24 cellular contexts compared by ENCODE assay signal in the genomic region with DNA sequence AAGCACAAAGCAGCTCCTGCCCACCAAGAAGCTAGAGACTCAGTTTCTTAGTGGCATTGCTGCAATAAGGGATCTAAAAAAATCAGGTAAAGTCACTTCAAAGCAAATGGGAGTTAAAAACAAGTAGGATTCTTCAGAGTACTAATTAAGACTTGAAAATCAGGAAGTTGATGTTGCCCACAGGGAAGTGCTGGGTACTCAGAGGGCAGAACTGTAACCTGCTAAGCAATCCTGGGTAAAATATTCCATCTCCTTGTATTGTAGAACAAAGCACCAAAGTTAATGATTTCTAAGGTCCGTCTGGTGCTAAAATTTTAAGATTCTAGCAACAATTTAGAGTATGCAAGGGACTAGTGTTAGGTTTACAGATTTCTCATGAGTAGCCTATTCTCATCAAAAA. TPM values are rescaled to one million over a fixed set of nuclear protein-coding genes. Genes with fewer than 3 reads are reported as not detected.
"Had no signal": no experiment of that assay in that cellular context is flagged by ENCODE, and none has a peak within 500 bp of the region (broad histone marks: within the 10 kb centered on the region; RNA-seq: fewer than 3 reads in every experiment).

No MANE protein-coding gene starts in this region.

- FAIRE-seq: endometrium, kidney, urothelium cell line had no signal

- H3K9me3 Mint-ChIP-seq: central memory CD8-positive, alpha-beta T cell; neural crest cell; T-helper 1 cell treated with Interleukin-12 subunit alpha and Interleukin-12 subunit beta and Interleukin-4 antibody, amounts not matched to agents 30 μg/mL and 1 μg/mL, for 36 hours had no signal

- H3K4me3 Mint-ChIP-seq: central memory CD8-positive, alpha-beta T cell; neural crest cell; T-helper 1 cell treated with Interleukin-12 subunit alpha and Interleukin-12 subunit beta and Interleukin-4 antibody, amounts not matched to agents 30 μg/mL and 1 μg/mL, for 36 hours had no signal

- H3K27ac Mint-ChIP-seq: T-helper 1 cell treated with Interleukin-12 subunit alpha and Interleukin-12 subunit beta and Interleukin-4 antibody, amounts not matched to agents 30 μg/mL and 1 μg/mL, for 36 hours had no signal

- DNase-seq: activated CD4-positive, alpha-beta T cell treated with anti-CD3 and anti-CD28 coated beads for 1 hour; activated CD4-positive, alpha-beta T cell treated with anti-CD3 and anti-CD28 coated beads, Interleukin-2, amount 50 U/mL, for 48 hours; aorta; brain microvascular endothelial cell; colonic mucosa; foreskin melanocyte; glutamatergic neuron; hippocampal formation; kidney; left ventricle myocardium inferior; mammary epithelial cell; right cardiac atrium; stimulated activated naive CD8-positive, alpha-beta T cell treated with anti-CD3 and anti-CD28 coated beads, Interleukin-15, Interleukin-2, amounts not matched to agents 100 U/mL and 50 U/mL, for 24 hours; substantia nigra; WERI-Rb-1 had no signal

- H3K27me3 Mint-ChIP-seq: central memory CD8-positive, alpha-beta T cell had no signal

- H3K4me1 Mint-ChIP-seq: central memory CD8-positive, alpha-beta T cell; neural crest cell had no signal

- ATAC-seq: right cardiac atrium; stimulated activated naive CD8-positive, alpha-beta T cell treated with anti-CD3 and anti-CD28 coated beads, Interleukin-15, Interleukin-2, amounts not matched to agents 100 U/mL and 50 U/mL, for 24 hours had no signal

RNA-seq across cellular contexts. Expression of gene ERVW-1, which starts 42.3 kb away (rescaled TPM):
- total RNA-seq: aorta, colonic mucosa, kidney, left ventricle myocardium inferior, mammary epithelial cell, myocyte, neural crest cell, osteoblast, right cardiac atrium, skeletal muscle tissue, tibial nerve had no signal
